In genomic region chr4:4541661-4542570, GRCh38 we compare ENCODE assay signal across 1 cellular context.
TF ChIP-seq lines count a peak whose summit lies in the region.

STX18 (minus strand) TSS chr4:4542048; CDS start chr4:4541964, 84 bp downstream.

TF ChIP-seq in HepG2, 621 proteins besides CTCF, POLR2A, EP300 and RAD21 (continued from another document):
- TF ChIP-seq ZNF142 (CRISPR knock-in tag; IDR thresholded peaks at IDR 0.05) (peak; percentile 83; the same call in 1 of the 2 replicates), ZBTB42 (CRISPR knock-in tag; IDR thresholded peaks at IDR 0.05) (peak; percentile 75), SP140L (CRISPR knock-in tag; IDR thresholded peaks at IDR 0.05; ENCODE audit: borderline replicate concordance) (no peak), MBNL3 (CRISPR knock-in tag; conservative IDR thresholded peaks at IDR 0.05) (no peak), LRRFIP1 (CRISPR knock-in tag; conservative IDR thresholded peaks at IDR 0.05) (0 out of 2 replicates have a peak, but pooled peaks have one; percentile 61), ERF (CRISPR knock-in tag; IDR thresholded peaks at IDR 0.05) (peak; percentile 98), TCF7L2 (IDR thresholded peaks at IDR 0.05; ENCODE audit: low read depth, low read length) (no peak), NFKB2 (CRISPR knock-in tag; IDR thresholded peaks at IDR 0.05; ENCODE audit: borderline replicate concordance) (peak; percentile 97; the same call in 1 of the 2 replicates), ZIK1 (CRISPR knock-in tag; IDR thresholded peaks at IDR 0.05; ENCODE audit: borderline replicate concordance, low read depth) (peak; percentile 96), ZNF329 (CRISPR knock-in tag; IDR thresholded peaks at IDR 0.05; ENCODE audit: low read depth) (peak; percentile 78; the same call in 1 of the 2 replicates), CCDC6 (CRISPR knock-in tag; IDR thresholded peaks at IDR 0.05) (peak; percentile 95), ZNF709 (CRISPR knock-in tag; IDR thresholded peaks at IDR 0.05) (peak; percentile 98), SMYD3 (CRISPR knock-in tag; IDR thresholded peaks at IDR 0.05) (peak; percentile 88; the same call in 1 of the 2 replicates), ZNF337 (CRISPR knock-in tag; IDR thresholded peaks at IDR 0.05; ENCODE audit: borderline replicate concordance, low read depth) (peak; percentile 94), ZNF768 (CRISPR knock-in tag; IDR thresholded peaks at IDR 0.05) (peak; percentile 94), REPIN1 (CRISPR knock-in tag; IDR thresholded peaks at IDR 0.05; ENCODE audit: borderline replicate concordance, low read depth) (peak; percentile 98), ELF1 (CRISPR knock-in tag; IDR thresholded peaks at IDR 0.05) (peak; percentile 87), CBX1 (IDR thresholded peaks at IDR 0.05; ENCODE audit: low read depth) (peak; percentile 88), SP5 (CRISPR knock-in tag; IDR thresholded peaks at IDR 0.05; ENCODE audit: borderline replicate concordance, low read depth) (no peak; the same call in 1 of the 2 replicates), HCFC1 (IDR thresholded peaks at IDR 0.05; ENCODE audit: low read depth, low read length) (peak; percentile 78), ZXDC (CRISPR knock-in tag; IDR thresholded peaks at IDR 0.05) (no peak; the same call in 1 of the 2 replicates), ZNF629 (CRISPR knock-in tag; conservative IDR thresholded peaks at IDR 0.05) (peak; percentile 4; the same call in 1 of the 2 replicates), THAP9 (CRISPR knock-in tag; IDR thresholded peaks at IDR 0.05; ENCODE audit: borderline replicate concordance) (peak; percentile 96), ZNF646 (CRISPR knock-in tag; IDR thresholded peaks at IDR 0.05) (peak; percentile 59), RBFOX2 (IDR thresholded peaks at IDR 0.05; ENCODE audit: low read depth, low read length) (peak; percentile 93), REST (IDR thresholded peaks at IDR 0.05; ENCODE audit: borderline replicate concordance in 1 of 2, low read depth in 1 of 2, low read length in 2 of 2) (peak in 1 of 2 experiments; percentile 67; a peak in 1 of 4 replicates), NR0B2 (CRISPR knock-in tag; IDR thresholded peaks at IDR 0.05) (peak; percentile 81; the same call in 1 of the 2 replicates)
